In genomic region chr2:69781321-69782248, GRCh38 we compare ENCODE assay signal across 10 cellular contexts. TPM values are rescaled to one million over a fixed set of nuclear protein-coding genes. Genes with fewer than 3 reads are reported as not detected.
DNase-seq lines count a peak whose midpoint lies in the region; ATAC-seq, FAIRE-seq and TF ChIP-seq lines count a peak whose summit lies in the region.
"Had no signal": no experiment of that assay in that cellular context is flagged by ENCODE, and none has a peak within 500 bp of the region (broad histone marks: within the 10 kb centered on the region; RNA-seq: fewer than 3 reads in every experiment).

No MANE protein-coding gene starts in this region.

- FAIRE-seq in HepG2 (lab: Jason Lieb, UNC) (peak; percentile 96), GM12892 (lab: Jason Lieb, UNC) (no peak)
- FAIRE-seq: endometrium had no signal

- no peaks in the 10 kb centered on the region for H3K79me2 ChIP-seq in PC-3 (ENCODE audit: low read length)
- H3K79me2 ChIP-seq in HepG2 (ENCODE audit: insufficient read depth, low read length): no peaks in the 10 kb centered on the region
- H3K79me2 ChIP-seq in trophoblast cell (ENCODE audit: control insufficient read depth, insufficient read depth, low read length, poor library complexity): no peaks in the 10 kb centered on the region

- H2AFZ ChIP-seq in PC-3 (ENCODE audit: low read length): no peak overlapping the region
- H2AFZ ChIP-seq in HepG2 (ENCODE audit: low read length): no peak overlapping the region
- no peak overlapping the region for H2AFZ ChIP-seq in trophoblast cell (ENCODE audit: insufficient read depth, low read length, poor library complexity)

- no peak overlapping the region for H2BK12ac ChIP-seq in trophoblast cell (ENCODE audit: low read length)

- WGBS in HepG2 (ENCODE audit: low lambda C conversion rate): 5% methylated on average over 5 of the region's 5 CpGs
- no CpG with 5 or more reads among the region's 5 CpGs for WGBS in trophoblast cell (ENCODE audit: extremely low coverage, insufficient coverage, insufficient read length)

- no peaks in the 10 kb centered on the region for H4K20me1 ChIP-seq in PC-3 (ENCODE audit: low read length)
- peaks cover 6% of the 10 kb centered on the region; the same call in 1 of the 2 replicates for H4K20me1 ChIP-seq in HepG2 (ENCODE audit: insufficient read depth, low read length)

- H3K4me2 ChIP-seq in PC-3 (ENCODE audit: low read length) (peak overlapping the region; percentile 21; the same call in 1 of the 2 replicates), HepG2 (ENCODE audit: low read depth, low read length) (peak overlapping the region; percentile 58), trophoblast cell (ENCODE audit: low read length) (no peak overlapping the region)

- TF ChIP-seq POLR2A in HepG2 (IDR thresholded peaks at IDR 0.05; ENCODE audit: insufficient read depth in 1 of 2, low read depth in 2 of 2, low read length in 2 of 2) (peak in 1 of 2 experiments; percentile 37; a peak in 2 of 4 replicates), GM12892 (IDR thresholded peaks at IDR 0.05; ENCODE audit: low read depth, low read length) (no peak)

- H3K9me2 ChIP-seq in PC-3 (replicated peaks; ENCODE audit: low read length): no peaks in the 10 kb centered on the region

- TSS peak; percentile 15 for BruUV-seq in PC-3 (replicated peaks; lab: Mats Ljungman, UMichigan)
- no TSS peak for BruUV-seq in HepG2 (replicated peaks; lab: Mats Ljungman, UMichigan)

- H3F3A ChIP-seq in PC-3 (ENCODE audit: low read length, unreplicated experiment): peaks cover 4% of the 10 kb centered on the region

- H3K4ac ChIP-seq in trophoblast cell (ENCODE audit: low read depth, low read length): no peak overlapping the region

- H3K14ac ChIP-seq in trophoblast cell (ENCODE audit: low read length): no peak overlapping the region

- no peak overlapping the region for H3K18ac ChIP-seq in trophoblast cell (ENCODE audit: low read length)

- H3K4me1 ChIP-seq in PC-3 (ENCODE audit: insufficient read depth, low read length) (peaks cover 26% of the 10 kb centered on the region), HepG2 (ENCODE audit: insufficient read depth, low read length) (peaks cover 66% of the 10 kb centered on the region), trophoblast cell (ENCODE audit: control insufficient read depth in 1 of 2, insufficient read depth in 2 of 2, low read length in 2 of 2) (peaks cover 0 to 4% of the 10 kb centered on the region in 2 experiments)

- POLR2A ChIA-PET in PC-3 (lab: Charles Lee; ENCODE audit: unreplicated experiment): interaction anchor here (0.8 kb wide), 1 partner anchor 313 kb away, joined by 4 read pairs; no protein-coding TSS in a partner anchor
- POLR2A ChIA-PET in HepG2 (lab: Yijun Ruan, JAX): interaction anchor here (0.6 to 2.6 kb wide), 12 partner anchors 9 to 409 kb away, joined by 3 to 67 read pairs (median 5); partner anchors contain the start of genes ANXA4, C2orf42 and GMCL1

- H4K8ac ChIP-seq in trophoblast cell (ENCODE audit: low read depth, low read length): no peak overlapping the region

- no peak overlapping the region for H2BK120ac ChIP-seq in trophoblast cell (ENCODE audit: insufficient read depth, low read length, poor library complexity)

- CTCF ChIA-PET in PC-3 (lab: Charles Lee): interaction anchor here (0.6 to 1.5 kb wide), 2 partner anchors 35 to 57 kb away, joined by 3 to 6 read pairs; no protein-coding TSS in a partner anchor
- CTCF ChIA-PET in HepG2 (lab: Yijun Ruan, JAX; ENCODE audit: low intra/inter-chr PET ratio, low total read pairs): interaction anchor here (1.7 kb wide), 1 partner anchor 35 kb away, joined by 5 read pairs; no protein-coding TSS in a partner anchor

- in situ Hi-C loops in HepG2 (cut with HindIII; ENCODE audit: extremely low pct_ligation_motif_present, low pct_unique_long_range_greater_than_20kb): no loop called here

- H2BK5ac ChIP-seq in trophoblast cell (ENCODE audit: low read depth, low read length, poor library complexity): no peak overlapping the region

- H4K91ac ChIP-seq in trophoblast cell (ENCODE audit: low read depth, low read length): no peak overlapping the region

- no peaks in the 10 kb centered on the region for H3K79me1 ChIP-seq in trophoblast cell (ENCODE audit: low read length)

- H3K9ac ChIP-seq in PC-3 (ENCODE audit: low read length): no peak overlapping the region
- H3K9ac ChIP-seq in HepG2 (ENCODE audit: insufficient read depth, low read depth, low read length): peak overlapping the region; percentile 28
- H3K9ac ChIP-seq in trophoblast cell (ENCODE audit: low read length): no peak overlapping the region

- H3K4me3 ChIP-seq in PC-3 (ENCODE audit: low read length): no peak overlapping the region
- H3K4me3 ChIP-seq in HepG2 (replicated peaks in 1 of 3; ENCODE audit: insufficient read depth in 1 of 3, low read depth in 2 of 3, low read length in 3 of 3): peak overlapping the region in 2 of 3 experiments; percentile 14 to 26; a peak in 2 of 6 replicates
- H3K4me3 ChIP-seq in trophoblast cell (ENCODE audit: low read depth, low read length): no peak overlapping the region

- H3K36me3 ChIP-seq in PC-3 (ENCODE audit: low read depth, low read length) (no peaks in the 10 kb centered on the region), HepG2 (replicated peaks in 1 of 2; ENCODE audit: control insufficient read depth in 1 of 2, insufficient read depth in 2 of 2, low read length in 2 of 2) (peaks cover 4 to 21% of the 10 kb centered on the region in 2 experiments; a peak in 3 of 5 replicates), trophoblast cell (ENCODE audit: control insufficient read depth in 1 of 2, insufficient read depth in 2 of 2, low read length in 2 of 2) (no peaks in the 10 kb centered on the region)

- no peaks in the 10 kb centered on the region for H3K27me3 ChIP-seq in PC-3 (ENCODE audit: low read length)
- no peaks in the 10 kb centered on the region for H3K27me3 ChIP-seq in HepG2 (ENCODE audit: control insufficient read depth in 1 of 2, insufficient read depth in 2 of 2, low read length in 2 of 2)
- H3K27me3 ChIP-seq in trophoblast cell (ENCODE audit: insufficient read depth, low read length): no peaks in the 10 kb centered on the region

- H3K27ac ChIP-seq in PC-3 (ENCODE audit: low read length) (no peak overlapping the region), HepG2 (ENCODE audit: extremely low read length, insufficient read depth, low read length) (peak overlapping the region; percentile 66), trophoblast cell (ENCODE audit: low read depth, low read length) (no peak overlapping the region)

- intact Hi-C loops in PC-3 (cut with micrococcal nuclease): no loop called here
- intact Hi-C loops in HepG2 (cut with micrococcal nuclease; ENCODE audit: unreplicated experiment): loop anchor here (1.0 to 5.0 kb wide), 4 partner anchors 8 to 39 kb away; partner anchors contain the start of gene ANXA4

- ATAC-seq in HG03139 (IDR thresholded peaks at IDR 0.05; ENCODE audit: unreplicated experiment) (peak; percentile 45), PC-3 (0 out of 2 replicates have a peak, but pooled peaks have one; percentile 23), HepG2 (peak; percentile 91), GM19351 (IDR thresholded peaks at IDR 0.05; ENCODE audit: unreplicated experiment) (no peak), HG03469 (IDR thresholded peaks at IDR 0.05; ENCODE audit: unreplicated experiment) (no peak)

- H4K12ac ChIP-seq in trophoblast cell (ENCODE audit: low read depth, low read length): no peak overlapping the region

- TF ChIP-seq RAD21 in HepG2 (CRISPR knock-in tag; IDR thresholded peaks at IDR 0.05): no peak

- H3K23ac ChIP-seq in trophoblast cell (ENCODE audit: low read length): no peak overlapping the region

- TF ChIP-seq CTCF in PC-3 (conservative IDR thresholded peaks at IDR 0.05; ENCODE audit: low read depth, low read length): no peak
- TF ChIP-seq CTCF in HepG2 (CRISPR knock-in tag; IDR thresholded peaks at IDR 0.05): no peak

- H2AK5ac ChIP-seq in trophoblast cell (ENCODE audit: low read length): no peak overlapping the region

- H3K9me3 ChIP-seq in PC-3 (ENCODE audit: low read length) (no peaks in the 10 kb centered on the region), HepG2 (ENCODE audit: low read length) (no peaks in the 10 kb centered on the region), trophoblast cell (ENCODE audit: insufficient read depth, low read depth, low read length) (no peaks in the 10 kb centered on the region)

- DNase-seq in DMS53 (lab: John Stamatoyannopoulos, UW): peak; percentile 85
- peak; percentile 19 for DNase-seq in PC-3
- DNase-seq in HepG2 (ENCODE audit: low spot score): peak; percentile 97
- no peak for DNase-seq in trophoblast cell
- DNase-seq in GM12892 (ENCODE audit: insufficient read length): no peak
- DNase-seq: activated CD4-positive, CD25-positive, alpha-beta regulatory T cell treated with anti-CD3 and anti-CD28 coated beads, Interleukin-2, amount 50 U/mL, for 72 hours had no signal

- peak; percentile 95 to 99; a peak in 3 of 4 replicates for TF ChIP-seq EP300 in HepG2 (IDR thresholded peaks at IDR 0.05; ENCODE audit: low read depth in 2 of 2, low read length in 2 of 2)
- TF ChIP-seq EP300 in HepG2 (CRISPR knock-in tag; IDR thresholded peaks at IDR 0.05; ENCODE audit: borderline replicate concordance): peak; percentile 97

RNA-seq across cellular contexts. Expression of gene ANXA4, which starts 39.7 kb away (rescaled TPM):
- total RNA-seq in PC-3 (2014; rRNA removed): 43.3 and 51.1 TPM in 2 replicates
- 155 and 237 TPM in 2 replicates for total RNA-seq in HepG2 (2016; rRNA removed; fragmentation: Illumina TruSeq; extraction: Trizol)
- total RNA-seq in HepG2 (2016; cell fraction: cytosol; rRNA removed; fragmentation: Illumina TruSeq; extraction: Trizol; ENCODE audit: low read depth): 17.9 and 22.8 TPM in 2 replicates
- 161 and 233 TPM in 2 replicates for total RNA-seq in HepG2 (2016; cell fraction: insoluble cytoplasmic fraction; rRNA removed; fragmentation: Illumina TruSeq; extraction: Trizol)
- 40.1 and 41.9 TPM in 2 replicates for total RNA-seq in HepG2 (2016; cell fraction: membrane; rRNA removed; fragmentation: Illumina TruSeq; extraction: Trizol)
- 65.6 and 74.7 TPM in 2 replicates for total RNA-seq in HepG2 (2016; cell fraction: nucleus; rRNA removed; fragmentation: Illumina TruSeq; extraction: Trizol)
- polyA plus RNA-seq in HepG2 (2011; rRNA removed): 147 and 168 TPM in 2 replicates
- polyA plus RNA-seq in HepG2 (2011; cell fraction: cytosol; rRNA removed): 87.5 and 190 TPM in 2 replicates
- 143 and 171 TPM in 2 replicates for polyA plus RNA-seq in HepG2 (2011; cell fraction: nucleus; rRNA removed)
- 61.9 and 99.0 TPM in 2 replicates for polyA plus RNA-seq in HepG2 (2012)
- 31.6 and 32.5 TPM in 2 replicates for polyA plus RNA-seq in HepG2 (2016; cell fraction: cytosol; fragmentation: Illumina TruSeq; extraction: Trizol; ENCODE audit: low read depth)
- 346 and 367 TPM in 2 replicates for polyA plus RNA-seq in HepG2 (2016; cell fraction: insoluble cytoplasmic fraction; fragmentation: Illumina TruSeq; extraction: Trizol; ENCODE audit: low read depth)
- polyA plus RNA-seq in HepG2 (2016; cell fraction: membrane; fragmentation: Illumina TruSeq; extraction: Trizol; ENCODE audit: low read depth): 39.4 and 42.7 TPM in 2 replicates
- 146 and 162 TPM in 2 replicates for polyA plus RNA-seq in HepG2 (2016; cell fraction: nucleus; fragmentation: Illumina TruSeq; extraction: Trizol; ENCODE audit: insufficient read depth, low read depth)
- 48.3 and 195 TPM in 2 replicates for polyA minus RNA-seq in HepG2 (2011; rRNA and poly(A)+ RNA removed; ENCODE audit: low replicate concordance)
- 90.7 and 108 TPM in 2 replicates for polyA minus RNA-seq in HepG2 (2011; cell fraction: cytosol; rRNA and poly(A)+ RNA removed)
- polyA minus RNA-seq in HepG2 (2011; cell fraction: nucleus; rRNA and poly(A)+ RNA removed): 70.5 and 74.0 TPM in 2 replicates
- polyA plus RNA-seq in trophoblast cell (2013): 68.4 and 70.7 TPM in 2 replicates
- 82.4 TPM for polyA plus RNA-seq in GM12892 (2012; ENCODE audit: missing spikeins)

RNA-seq across cellular contexts. Expression of gene GMCL1, which starts 47.9 kb away (rescaled TPM):
- 12.7 TPM in 2 replicates for total RNA-seq in PC-3 (2014; rRNA removed)
- 18.7 and 24.0 TPM in 2 replicates for total RNA-seq in HepG2 (2016; rRNA removed; fragmentation: Illumina TruSeq; extraction: Trizol)
- 4.9 and 5.0 TPM in 2 replicates for total RNA-seq in HepG2 (2016; cell fraction: cytosol; rRNA removed; fragmentation: Illumina TruSeq; extraction: Trizol; ENCODE audit: low read depth)
- total RNA-seq in HepG2 (2016; cell fraction: insoluble cytoplasmic fraction; rRNA removed; fragmentation: Illumina TruSeq; extraction: Trizol): 19.7 and 21.7 TPM in 2 replicates
- 16.6 and 19.2 TPM in 2 replicates for total RNA-seq in HepG2 (2016; cell fraction: membrane; rRNA removed; fragmentation: Illumina TruSeq; extraction: Trizol)
- total RNA-seq in HepG2 (2016; cell fraction: nucleus; rRNA removed; fragmentation: Illumina TruSeq; extraction: Trizol): 19.6 and 26.0 TPM in 2 replicates
- 13.3 and 24.0 TPM in 2 replicates for polyA plus RNA-seq in HepG2 (2011; rRNA removed)
- 6.6 and 11.0 TPM in 2 replicates for polyA plus RNA-seq in HepG2 (2011; cell fraction: cytosol; rRNA removed)
- polyA plus RNA-seq in HepG2 (2011; cell fraction: nucleus; rRNA removed): 6.5 and 10.4 TPM in 2 replicates
- 13.2 and 20.8 TPM in 2 replicates for polyA plus RNA-seq in HepG2 (2012)
- 3.7 and 4.0 TPM in 2 replicates for polyA plus RNA-seq in HepG2 (2016; cell fraction: cytosol; fragmentation: Illumina TruSeq; extraction: Trizol; ENCODE audit: low read depth)
- polyA plus RNA-seq in HepG2 (2016; cell fraction: insoluble cytoplasmic fraction; fragmentation: Illumina TruSeq; extraction: Trizol; ENCODE audit: low read depth): 28.8 and 30.2 TPM in 2 replicates
- polyA plus RNA-seq in HepG2 (2016; cell fraction: membrane; fragmentation: Illumina TruSeq; extraction: Trizol; ENCODE audit: low read depth): 15.5 and 15.6 TPM in 2 replicates
- polyA plus RNA-seq in HepG2 (2016; cell fraction: nucleus; fragmentation: Illumina TruSeq; extraction: Trizol; ENCODE audit: insufficient read depth, low read depth): 30.9 and 40.5 TPM in 2 replicates
- polyA minus RNA-seq in HepG2 (2011; rRNA and poly(A)+ RNA removed; ENCODE audit: low replicate concordance): 3.9 and 9.7 TPM in 2 replicates
- polyA minus RNA-seq in HepG2 (2011; cell fraction: cytosol; rRNA and poly(A)+ RNA removed): 10.1 and 12.1 TPM in 2 replicates
- polyA minus RNA-seq in HepG2 (2011; cell fraction: nucleus; rRNA and poly(A)+ RNA removed): 15.8 and 18.9 TPM in 2 replicates
- 13.3 and 13.7 TPM in 2 replicates for polyA plus RNA-seq in trophoblast cell (2013)
- 10.0 TPM for polyA plus RNA-seq in GM12892 (2012; ENCODE audit: missing spikeins)

Comparison
In these comparisons a context has a peak if more than half of its experiments do, and no peak if none do; other contexts are left out.
1. DNase-seq: peak in DMS53 (single experiment), PC-3 (single experiment) and HepG2 (single experiment); none in trophoblast cell (0 of 2) and GM12892 (single experiment).
2. ATAC-seq: peak in HG03139 (single experiment), PC-3 (single experiment) and HepG2 (single experiment); none in GM19351 (single experiment) and HG03469 (single experiment).
3. H3K4me3 ChIP-seq: peak in HepG2 (2 of 3); none in PC-3 (single experiment) and trophoblast cell (single experiment).